25 cellular contexts compared by ENCODE assay signal in the genomic region with DNA sequence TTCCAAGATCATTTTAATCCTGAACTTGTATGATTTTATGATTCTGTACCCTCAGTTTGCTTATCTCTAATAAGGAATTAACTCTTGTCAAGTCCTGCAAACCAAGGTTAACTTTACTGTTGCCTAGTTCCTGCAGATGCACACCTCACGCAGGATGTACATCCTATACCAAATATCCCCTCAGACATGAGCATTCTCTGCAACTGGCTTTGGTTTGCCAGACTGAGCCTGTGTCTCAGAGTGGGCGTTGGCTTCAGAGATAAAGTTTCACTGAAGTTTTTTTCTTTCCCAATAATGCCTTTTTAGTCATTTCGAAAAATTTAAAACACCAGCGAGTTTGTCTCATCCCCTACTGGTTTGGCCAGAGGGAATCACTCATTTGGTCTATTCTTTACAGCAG.
"Had no signal": no experiment of that assay in that cellular context is flagged by ENCODE, and none has a peak within 500 bp of the region (broad histone marks: within the 10 kb centered on the region; RNA-seq: fewer than 3 reads in every experiment).

No MANE protein-coding gene starts in this region.

- H3K27me3 ChIP-seq: esophagus squamous epithelium, gastrocnemius medialis, left lung had no signal

- H3K4me3 Mint-ChIP-seq: mesothelial cell of epicardium, naive B cell had no signal

- H3K27ac Mint-ChIP-seq: mesothelial cell of epicardium, naive B cell had no signal

- ATAC-seq: gastrocnemius medialis, heart right ventricle, left cardiac atrium, left lung, left ventricle myocardium superior, lower lobe of right lung, mucosa of descending colon had no signal

- DNase-seq: dermis blood vessel endothelial cell; dorsolateral prefrontal cortex; effector CD4-positive, alpha-beta T cell; effector memory CD4-positive, alpha-beta T cell; esophagus squamous epithelium; foreskin fibroblast; foreskin melanocyte; gastrocnemius medialis; glutamatergic neuron; head of caudate nucleus; heart right ventricle; hippocampal formation; left cardiac atrium; left lung; left ventricle myocardium superior; lower lobe of right lung; mesenchymal stem cell; mucosa of descending colon; naive B cell had no signal

- H3K9me3 ChIP-seq: esophagus squamous epithelium, gastrocnemius medialis, heart right ventricle, left lung, lower lobe of right lung, mucosa of descending colon had no signal

- FAIRE-seq: colon, endothelial cell of umbilical vein, islet of Langerhans, keratinocyte had no signal

- H3K4me1 ChIP-seq: esophagus squamous epithelium, gastrocnemius medialis, heart right ventricle, left lung, lower lobe of right lung had no signal

- H3K36me3 ChIP-seq: esophagus squamous epithelium, gastrocnemius medialis, heart right ventricle, left lung, lower lobe of right lung had no signal

- H3K9me3 Mint-ChIP-seq: mesothelial cell of epicardium had no signal

- H3K4me3 ChIP-seq: coronary artery, dorsolateral prefrontal cortex, esophagus squamous epithelium, gastrocnemius medialis, heart right ventricle, left lung, lower lobe of right lung, mucosa of descending colon had no signal

- H3K4me1 Mint-ChIP-seq: mesothelial cell of epicardium, naive B cell had no signal

- H3K27me3 Mint-ChIP-seq: naive B cell had no signal

- H3K27ac ChIP-seq: coronary artery, dorsolateral prefrontal cortex, esophagus squamous epithelium, gastrocnemius medialis, heart right ventricle, left lung, lower lobe of right lung had no signal

- H3K36me3 Mint-ChIP-seq: mesothelial cell of epicardium, naive B cell had no signal
